In the genomic region with DNA sequence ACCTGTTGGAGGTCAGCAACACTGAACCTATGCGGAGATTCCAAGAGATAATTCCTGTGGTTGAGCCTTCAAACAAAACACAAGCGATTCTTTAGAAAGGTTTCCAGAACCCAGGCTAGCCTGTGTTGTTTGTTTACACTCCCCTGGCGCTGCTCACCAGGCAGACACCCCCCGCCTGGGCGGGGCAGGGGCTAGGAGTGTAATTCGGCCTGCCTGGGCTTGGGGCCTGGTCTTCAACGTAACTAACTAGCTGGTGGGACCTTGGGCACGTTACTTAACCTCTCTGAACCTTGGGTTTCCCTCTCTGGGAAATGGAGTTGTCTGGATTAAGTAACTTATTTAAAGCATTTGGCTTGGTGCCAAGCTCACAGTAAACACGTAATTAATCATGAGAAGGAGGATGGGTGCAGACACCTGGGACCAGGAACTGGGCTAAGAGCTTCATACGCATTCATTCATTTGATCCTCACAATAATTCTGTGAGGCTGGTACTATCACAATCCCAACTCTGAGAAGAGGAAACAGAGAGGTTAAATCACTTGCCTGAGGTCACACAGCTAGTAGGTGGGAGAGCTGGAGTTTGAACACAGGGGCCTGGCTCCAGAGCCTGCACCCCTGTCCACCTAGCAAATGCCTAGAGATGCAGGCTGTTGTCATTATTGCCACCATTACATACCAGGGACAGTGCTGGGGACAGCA, we compare ENCODE assay signal across 8 cellular contexts. TPM values are rescaled to one million over a fixed set of nuclear protein-coding genes. Genes with fewer than 3 reads are reported as not detected.
DNase-seq lines count a peak whose midpoint lies in the region; ATAC-seq and TF ChIP-seq lines count a peak whose summit lies in the region.

No MANE protein-coding gene starts in this region.

- POLR2A ChIA-PET in activated naive CD8-positive, alpha-beta T cell treated with anti-CD3 and anti-CD28 coated beads, Interleukin-2, amount 10 ng/mL, durations not matched to agents 7 days and 5 days (lab: Charles Lee), result interaction anchor here (0.6 kb wide), 1 partner anchor 391 kb away, joined by 3 read pairs; no protein-coding TSS in a partner anchor
- POLR2A ChIA-PET in activated CD4-positive, alpha-beta T cell treated with anti-CD3 and anti-CD28 coated beads for 36 hours (lab: Charles Lee), result no interaction called here

- no peaks in the 10 kb centered on the region for H3K27me3 Mint-ChIP-seq in activated naive CD8-positive, alpha-beta T cell treated with anti-CD3 and anti-CD28 coated beads, Interleukin-2, amount 10 ng/mL, durations not matched to agents 7 days and 5 days
- no peaks in the 10 kb centered on the region for H3K27me3 Mint-ChIP-seq in activated naive CD8-positive, alpha-beta T cell treated with anti-CD3 and anti-CD28 coated beads, Interleukin-2, amount 50 U/mL, for 24 hours
- H3K27me3 Mint-ChIP-seq in type B pancreatic cell, result no peaks in the 10 kb centered on the region
- H3K27me3 Mint-ChIP-seq in activated CD4-positive, alpha-beta T cell treated with anti-CD3 and anti-CD28 coated beads for 36 hours, result no peaks in the 10 kb centered on the region

- H3K4me3 Mint-ChIP-seq in activated naive CD8-positive, alpha-beta T cell treated with anti-CD3 and anti-CD28 coated beads, Interleukin-2, amount 10 ng/mL, durations not matched to agents 7 days and 5 days, result peak overlapping the region; percentile 35
- H3K4me3 Mint-ChIP-seq in activated naive CD8-positive, alpha-beta T cell treated with anti-CD3 and anti-CD28 coated beads, Interleukin-2, amount 50 U/mL, for 24 hours, result no peak overlapping the region
- H3K4me3 Mint-ChIP-seq in type B pancreatic cell, result peak overlapping the region; percentile 45
- no peak overlapping the region for H3K4me3 Mint-ChIP-seq in activated CD4-positive, alpha-beta T cell treated with anti-CD3 and anti-CD28 coated beads for 36 hours

- H3K27ac Mint-ChIP-seq in activated naive CD8-positive, alpha-beta T cell treated with anti-CD3 and anti-CD28 coated beads, Interleukin-2, amount 10 ng/mL, durations not matched to agents 7 days and 5 days, result peak overlapping the region; percentile 38
- H3K27ac Mint-ChIP-seq in activated naive CD8-positive, alpha-beta T cell treated with anti-CD3 and anti-CD28 coated beads, Interleukin-2, amount 50 U/mL, for 24 hours, result no peak overlapping the region
- peak overlapping the region; percentile 78 for H3K27ac Mint-ChIP-seq in type B pancreatic cell
- H3K27ac Mint-ChIP-seq in activated CD4-positive, alpha-beta T cell treated with anti-CD3 and anti-CD28 coated beads for 36 hours, result no peak overlapping the region

- CTCF ChIA-PET in activated CD4-positive, alpha-beta T cell treated with anti-CD3 and anti-CD28 coated beads for 36 hours (lab: Charles Lee), result interaction anchor here (1.2 to 1.3 kb wide), 2 partner anchors 10 to 13 kb away, joined by 3 to 5 read pairs; no protein-coding TSS in a partner anchor

- peaks cover 17% of the 10 kb centered on the region for H3K4me1 Mint-ChIP-seq in activated naive CD8-positive, alpha-beta T cell treated with anti-CD3 and anti-CD28 coated beads, Interleukin-2, amount 10 ng/mL, durations not matched to agents 7 days and 5 days
- H3K4me1 Mint-ChIP-seq in activated naive CD8-positive, alpha-beta T cell treated with anti-CD3 and anti-CD28 coated beads, Interleukin-2, amount 50 U/mL, for 24 hours, result peaks cover 15% of the 10 kb centered on the region
- H3K4me1 Mint-ChIP-seq in type B pancreatic cell (ENCODE audit: unreplicated experiment), result peaks cover 10% of the 10 kb centered on the region
- peaks cover 14% of the 10 kb centered on the region for H3K4me1 Mint-ChIP-seq in activated CD4-positive, alpha-beta T cell treated with anti-CD3 and anti-CD28 coated beads for 36 hours

- TF ChIP-seq CTCF in type B pancreatic cell (conservative IDR thresholded peaks at IDR 0.05) (no peak), GM10266 (IDR thresholded peaks at IDR 0.05; ENCODE audit: control insufficient read depth, insufficient read depth, low read depth, missing control alignments) (no peak)

- no peaks in the 10 kb centered on the region for H3K9me3 Mint-ChIP-seq in activated naive CD8-positive, alpha-beta T cell treated with anti-CD3 and anti-CD28 coated beads, Interleukin-2, amount 10 ng/mL, durations not matched to agents 7 days and 5 days
- no peaks in the 10 kb centered on the region for H3K9me3 Mint-ChIP-seq in activated naive CD8-positive, alpha-beta T cell treated with anti-CD3 and anti-CD28 coated beads, Interleukin-2, amount 50 U/mL, for 24 hours
- no peaks in the 10 kb centered on the region for H3K9me3 Mint-ChIP-seq in type B pancreatic cell
- H3K9me3 Mint-ChIP-seq in activated CD4-positive, alpha-beta T cell treated with anti-CD3 and anti-CD28 coated beads for 36 hours (ENCODE audit: low read depth), result no peaks in the 10 kb centered on the region

- peaks cover 4% of the 10 kb centered on the region for H3K36me3 Mint-ChIP-seq in activated naive CD8-positive, alpha-beta T cell treated with anti-CD3 and anti-CD28 coated beads, Interleukin-2, amount 10 ng/mL, durations not matched to agents 7 days and 5 days
- peaks cover 6% of the 10 kb centered on the region for H3K36me3 Mint-ChIP-seq in activated naive CD8-positive, alpha-beta T cell treated with anti-CD3 and anti-CD28 coated beads, Interleukin-2, amount 50 U/mL, for 24 hours (ENCODE audit: low read depth)
- peaks cover 3% of the 10 kb centered on the region for H3K36me3 Mint-ChIP-seq in type B pancreatic cell
- H3K36me3 Mint-ChIP-seq in activated CD4-positive, alpha-beta T cell treated with anti-CD3 and anti-CD28 coated beads for 36 hours (ENCODE audit: low read depth), result peaks cover 6% of the 10 kb centered on the region

- DNase-seq in activated naive CD8-positive, alpha-beta T cell treated with anti-CD3 and anti-CD28 coated beads, Interleukin-2, amount 10 ng/mL, durations not matched to agents 7 days and 5 days, result no peak
- DNase-seq in activated naive CD8-positive, alpha-beta T cell treated with anti-CD3 and anti-CD28 coated beads, Interleukin-2, amount 50 U/mL, for 24 hours, result no peak
- DNase-seq in OCI-M1 (lab: John Stamatoyannopoulos, UW) (peak; percentile 6), iPS-NIHi7 (ENCODE audit: extremely low spot score) (peak; percentile 73), type B pancreatic cell (ENCODE audit: extremely low spot score, unreplicated experiment) (no peak), GM10266 (ENCODE audit: extremely low spot score) (no peak)
- no peak for DNase-seq in activated CD4-positive, alpha-beta T cell treated with anti-CD3 and anti-CD28 coated beads for 36 hours

- peak; percentile 5 for ATAC-seq in activated naive CD8-positive, alpha-beta T cell treated with anti-CD3 and anti-CD28 coated beads, Interleukin-2, amount 10 ng/mL, durations not matched to agents 7 days and 5 days (ENCODE audit: low read depth)
- ATAC-seq in activated naive CD8-positive, alpha-beta T cell treated with anti-CD3 and anti-CD28 coated beads, Interleukin-2, amount 50 U/mL, for 24 hours, result no peak
- no peak for ATAC-seq in activated CD4-positive, alpha-beta T cell treated with anti-CD3 and anti-CD28 coated beads for 36 hours
- no peak for ATAC-seq in HG03175 (IDR thresholded peaks at IDR 0.05; ENCODE audit: unreplicated experiment)

- intact Hi-C loops in activated CD4-positive, alpha-beta T cell treated with anti-CD3 and anti-CD28 coated beads for 36 hours (cut with DNase I, micrococcal nuclease), result no loop called here

RNA-seq across cellular contexts. Expression of gene ARHGAP27, which starts 7.6 kb away (rescaled TPM):
- 100 to 1,000 TPM in 1 of 2 experiments, 10 to 100 TPM in 1; 99.8 to 114 TPM for total RNA-seq in activated naive CD8-positive, alpha-beta T cell treated with anti-CD3 and anti-CD28 coated beads, Interleukin-2, amount 10 ng/mL, durations not matched to agents 7 days and 5 days
- 26.8 and 56.2 TPM in 2 replicates for total RNA-seq in type B pancreatic cell (ENCODE audit: low replicate concordance)
- total RNA-seq in activated CD4-positive, alpha-beta T cell treated with anti-CD3 and anti-CD28 coated beads for 36 hours, result 10 to 100 TPM; 43.2 to 43.5 TPM

RNA-seq across cellular contexts. Expression of gene PLEKHM1, which starts 50.2 kb away (rescaled TPM):
- total RNA-seq in activated naive CD8-positive, alpha-beta T cell treated with anti-CD3 and anti-CD28 coated beads, Interleukin-2, amount 10 ng/mL, durations not matched to agents 7 days and 5 days, result 10 to 100 TPM; 61.3 to 63.1 TPM
- total RNA-seq in type B pancreatic cell (ENCODE audit: low replicate concordance), result 42.1 and 63.1 TPM in 2 replicates
- 10 to 100 TPM; 20.4 to 21.2 TPM for total RNA-seq in activated CD4-positive, alpha-beta T cell treated with anti-CD3 and anti-CD28 coated beads for 36 hours

Comparison
In these comparisons a context has a peak if more than half of its experiments do, and no peak if none do; other contexts are left out.
1. H3K27ac Mint-ChIP-seq: peak in activated naive CD8-positive, alpha-beta T cell treated with anti-CD3 and anti-CD28 coated beads, Interleukin-2, amount 10 ng/mL, durations not matched to agents 7 days and 5 days (single experiment) and type B pancreatic cell (single experiment); none in activated naive CD8-positive, alpha-beta T cell treated with anti-CD3 and anti-CD28 coated beads, Interleukin-2, amount 50 U/mL, for 24 hours (single experiment) and activated CD4-positive, alpha-beta T cell treated with anti-CD3 and anti-CD28 coated beads for 36 hours (single experiment).
2. H3K4me3 Mint-ChIP-seq: peak in activated naive CD8-positive, alpha-beta T cell treated with anti-CD3 and anti-CD28 coated beads, Interleukin-2, amount 10 ng/mL, durations not matched to agents 7 days and 5 days (single experiment) and type B pancreatic cell (single experiment); none in activated naive CD8-positive, alpha-beta T cell treated with anti-CD3 and anti-CD28 coated beads, Interleukin-2, amount 50 U/mL, for 24 hours (single experiment) and activated CD4-positive, alpha-beta T cell treated with anti-CD3 and anti-CD28 coated beads for 36 hours (single experiment).
3. DNase-seq: peak in OCI-M1 (single experiment) and iPS-NIHi7 (single experiment); none in activated naive CD8-positive, alpha-beta T cell treated with anti-CD3 and anti-CD28 coated beads, Interleukin-2, amount 10 ng/mL, durations not matched to agents 7 days and 5 days (single experiment), activated naive CD8-positive, alpha-beta T cell treated with anti-CD3 and anti-CD28 coated beads, Interleukin-2, amount 50 U/mL, for 24 hours (single experiment), type B pancreatic cell (single experiment), GM10266 (single experiment) and activated CD4-positive, alpha-beta T cell treated with anti-CD3 and anti-CD28 coated beads for 36 hours (single experiment).